In genomic region chr7:72087926-72088325, GRCh38 we compare ENCODE assay signal across 5 cellular contexts.
"Had no signal": no experiment of that assay in that cellular context is flagged by ENCODE, and none has a peak within 500 bp of the region (broad histone marks: within the 10 kb centered on the region; RNA-seq: fewer than 3 reads in every experiment).

No MANE protein-coding gene starts in this region.

- H3K4me1 Mint-ChIP-seq: GM23338, H9 had no signal

- DNase-seq: H9, HCEC 1CT, IMR-90 had no signal

- H3K4me3 ChIP-seq: GM23338, K562 had no signal

- H3K9me3 Mint-ChIP-seq: GM23338 had no signal

- H3K27ac Mint-ChIP-seq: GM23338 had no signal

- H3K4me3 Mint-ChIP-seq: GM23338, H9 had no signal
